In genomic region chr16:334861-335632, GRCh38 we compare ENCODE assay signal across 9 cellular contexts. TPM values are rescaled to one million over a fixed set of nuclear protein-coding genes. Genes with fewer than 3 reads are reported as not detected.
A peak's percentile ranks its signal among the peaks of the same experiment; 100 is the strongest.
DNase-seq lines count a peak whose midpoint lies in the region; ATAC-seq, FAIRE-seq and TF ChIP-seq lines count a peak whose summit lies in the region.
"Not testable (repeated sequence)": the region's sequence is repeated elsewhere in the genome, so short reads cannot be mapped to it uniquely, and the experiment has no call there.
"Had no signal": no experiment of that assay in that cellular context is flagged by ENCODE, and none has a peak within 500 bp of the region (broad histone marks: within the 10 kb centered on the region; RNA-seq: fewer than 3 reads in every experiment).

No MANE protein-coding gene starts in this region.

- H3K4me1 Mint-ChIP-seq in CD4-positive, alpha-beta memory T cell: peaks cover 44 to 74% (median 56%) of the 10 kb centered on the region in 4 donors

- peaks cover 98% of the 10 kb centered on the region for H3K79me2 ChIP-seq in K562 (ENCODE audit: control insufficient read depth, insufficient read depth, low read length)

- peak overlapping the region; percentile 50 for H2AK9ac ChIP-seq in IMR-90 (replicated peaks; ENCODE audit: low read depth, low read length, poor library complexity)

- not testable (repeated sequence) for H2BK5ac ChIP-seq in IMR-90 (ENCODE audit: low read depth, low read length, poor library complexity, severe bottlenecking); neuronal stem cell (ENCODE audit: low read length)

- H3K9me3 ChIP-seq in CD4-positive, alpha-beta memory T cell (ENCODE audit: control insufficient read depth in 1 of 2, low read length in 2 of 2); IMR-90 (ENCODE audit: control insufficient read depth, insufficient read depth, low read length); K562 (replicated peaks; ENCODE audit: control insufficient read depth, insufficient read depth, low read depth, low read length); neuronal stem cell (replicated peaks in 1 of 2; ENCODE audit: control insufficient read depth in 2 of 2, insufficient read depth in 1 of 2, low read depth in 1 of 2, low read length in 2 of 2): not testable (repeated sequence)

- intact Hi-C loops in CD4-positive, alpha-beta memory T cell (cut with micrococcal nuclease); K562 (cut with micrococcal nuclease); Right ventricle myocardium inferior (cut with DNase I): not testable (repeated sequence)
- intact Hi-C loops in IMR-90 (cut with micrococcal nuclease): loop anchor here (5.0 kb wide), 1 partner anchor 93 kb away; no protein-coding TSS in a partner anchor

- not testable (repeated sequence) for H3K27me3 ChIP-seq in CD4-positive, alpha-beta memory T cell (ENCODE audit: insufficient read depth, low read length); IMR-90 (ENCODE audit: control insufficient read depth, insufficient read depth, low read length); K562 (ENCODE audit: control insufficient read depth in 2 of 2, insufficient read depth in 2 of 2, low read length in 2 of 2); neuronal stem cell (ENCODE audit: control insufficient read depth in 3 of 3, insufficient read depth in 3 of 3, low read depth in 1 of 3, low read length in 3 of 3)

- H3K79me1 ChIP-seq in IMR-90 (ENCODE audit: low read depth in 1 of 2, low read length in 2 of 2): peaks cover 31 to 80% of the 10 kb centered on the region in 2 experiments
- peaks cover 11% of the 10 kb centered on the region for H3K79me1 ChIP-seq in neuronal stem cell (ENCODE audit: low read depth, low read length)

- CTCF ChIA-PET in CD4-positive, alpha-beta memory T cell (lab: Charles Lee; ENCODE audit: partially characterized antibody); IMR-90 (lab: Yijun Ruan, JAX); K562 (lab: Yijun Ruan, JAX; ENCODE audit: low intra/inter-chr PET ratio): not testable (repeated sequence)

- FAIRE-seq in K562 (lab: Jason Lieb, UNC) (peak; percentile 59), urothelium cell line (lab: Jason Lieb, UNC) (peak; percentile 74)

- H3K4me3 Mint-ChIP-seq in CD4-positive, alpha-beta memory T cell: peak overlapping the region in 3 of 8 donors; percentile 6 to 29 (median 24)

- H2BK12ac ChIP-seq in neuronal stem cell (ENCODE audit: low read length): peak overlapping the region; percentile 51

- H3K56ac ChIP-seq in IMR-90 (ENCODE audit: extremely low read depth, insufficient read depth, low read length): not testable (repeated sequence)

- H3K9me1 ChIP-seq in IMR-90 (ENCODE audit: insufficient read depth, low read length): peaks cover 24% of the 10 kb centered on the region
- H3K9me1 ChIP-seq in K562 (ENCODE audit: control insufficient read depth, insufficient read depth, low read length): not testable (repeated sequence)

- 93% methylated on average over 7 of the region's 11 CpGs; no CpG with 5 or more reads in 1 of the 2 experiments for WGBS in IMR-90 (ENCODE audit: extremely low coverage in 2 of 2, insufficient read length in 1 of 2), 2 experiments
- WGBS in K562 (ENCODE audit: insufficient coverage, low coverage, missing lambda C conversion rate): 61% methylated on average over 10 of the region's 11 CpGs
- WGBS in neuronal stem cell (ENCODE audit: extremely low coverage in 2 of 2, insufficient read length in 2 of 2, insufficient replicate concordance in 1 of 2), 2 donors: no CpG with 5 or more reads among the region's 11 CpGs

- H4K91ac ChIP-seq in IMR-90 (ENCODE audit: insufficient read depth, low read depth, low read length); neuronal stem cell (ENCODE audit: low read depth, low read length, poor library complexity): not testable (repeated sequence)

- H3K14ac ChIP-seq in IMR-90 (replicated peaks; ENCODE audit: low read depth, low read length); neuronal stem cell (ENCODE audit: low read length): not testable (repeated sequence)

- H3K9me3 Mint-ChIP-seq in CD4-positive, alpha-beta memory T cell: not testable (repeated sequence)

- in situ Hi-C loops in IMR-90 (cut with MboI; ENCODE audit: low sequenced_read_pairs); K562 (cut with MboI): not testable (repeated sequence)

- H2BK120ac ChIP-seq in IMR-90 (ENCODE audit: low read depth, low read length); neuronal stem cell (ENCODE audit: low read depth, low read length): not testable (repeated sequence)

- H2AK5ac ChIP-seq in IMR-90 (ENCODE audit: low read depth, low read length): peak overlapping the region; percentile 72; the same call in 1 of the 2 replicates
- not testable (repeated sequence) for H2AK5ac ChIP-seq in neuronal stem cell (ENCODE audit: low read depth, low read length)

- TF ChIP-seq POLR2A in IMR-90 (IDR thresholded peaks at IDR 0.05; ENCODE audit: low read depth, low read length); K562 (conservative IDR thresholded peaks at IDR 0.05): not testable (repeated sequence)

- peak overlapping the region in 1 of 2 experiments; percentile 28; a peak in 1 of 4 replicates for H4K8ac ChIP-seq in IMR-90 (ENCODE audit: low read depth in 2 of 2, low read length in 2 of 2)
- not testable (repeated sequence) for H4K8ac ChIP-seq in neuronal stem cell (ENCODE audit: low read depth, low read length)

- H3K36me3 Mint-ChIP-seq in CD4-positive, alpha-beta memory T cell: peaks cover 6 to 13% of the 10 kb centered on the region in 2 donors

- POLR2A ChIA-PET in CD4-positive, alpha-beta memory T cell (lab: Charles Lee; ENCODE audit: partially characterized antibody); IMR-90 (lab: Charles Lee; ENCODE audit: unreplicated experiment); K562 (lab: Yijun Ruan, JAX): not testable (repeated sequence)

- H3K4me2 ChIP-seq in IMR-90 (ENCODE audit: low read depth, low read length); neuronal stem cell (ENCODE audit: insufficient read depth, low read length, poor library complexity, severe bottlenecking): not testable (repeated sequence)
- H3K4me2 ChIP-seq in K562 (ENCODE audit: insufficient read depth, low read length): peak overlapping the region; percentile 33; the same call in 1 of the 2 replicates

- not testable (repeated sequence) for H4K5ac ChIP-seq in IMR-90 (ENCODE audit: low read depth, low read length)

- 0 out of 2 replicates have a peak overlapping the region, but pooled peaks have one; percentile 16 for H3K23ac ChIP-seq in IMR-90 (ENCODE audit: low read depth, low read length)
- not testable (repeated sequence) for H3K23ac ChIP-seq in neuronal stem cell (ENCODE audit: low read depth, low read length, poor library complexity)

- peak overlapping the region in 4 of 7 donors; percentile 42 to 70 (median 62) for H3K27ac Mint-ChIP-seq in CD4-positive, alpha-beta memory T cell

- H3K4ac ChIP-seq in IMR-90 (ENCODE audit: low read depth, low read length); neuronal stem cell (ENCODE audit: low read length): not testable (repeated sequence)

- not testable (repeated sequence) for H2AFZ ChIP-seq in IMR-90 (replicated peaks; ENCODE audit: low read length, poor library complexity); K562 (ENCODE audit: low read depth, low read length); neuronal stem cell (ENCODE audit: low read length)

- H2BK20ac ChIP-seq in IMR-90 (ENCODE audit: low read depth, low read length): not testable (repeated sequence)

- not testable (repeated sequence) for H3K27me3 Mint-ChIP-seq in CD4-positive, alpha-beta memory T cell

- TF ChIP-seq EP300 in K562 (IDR thresholded peaks at IDR 0.05; ENCODE audit: low read length): not testable (repeated sequence)

- H3K27ac ChIP-seq in CD4-positive, alpha-beta memory T cell (ENCODE audit: low read depth, low read length); IMR-90 (ENCODE audit: insufficient read depth, low read length): not testable (repeated sequence)
- H3K27ac ChIP-seq in K562 (ENCODE audit: extremely low read depth, low read depth, low read length): peak overlapping the region; percentile 13; the same call in 1 of the 3 replicates
- peak overlapping the region; percentile 18 for H3K27ac ChIP-seq in neuronal stem cell (replicated peaks; ENCODE audit: low read length)

- TF ChIP-seq CTCF in IMR-90 (conservative IDR thresholded peaks at IDR 0.05; ENCODE audit: low read depth, low read length); K562 (IDR thresholded peaks at IDR 0.05 in 2 of 3, conservative IDR thresholded peaks at IDR 0.05 in 1 of 3; ENCODE audit: insufficient read depth in 2 of 3, low read depth in 1 of 3, low read length in 3 of 3): not testable (repeated sequence)

- H3K4me1 ChIP-seq in CD4-positive, alpha-beta memory T cell (ENCODE audit: insufficient read depth, low read length): peaks cover 58% of the 10 kb centered on the region
- peaks cover 13% of the 10 kb centered on the region for H3K4me1 ChIP-seq in IMR-90 (ENCODE audit: control insufficient read depth, insufficient read depth, low read length)
- peaks cover 42% of the 10 kb centered on the region in 2 experiments for H3K4me1 ChIP-seq in K562 (replicated peaks in 1 of 2; ENCODE audit: control insufficient read depth in 2 of 2, insufficient read depth in 2 of 2, low read length in 2 of 2)
- peaks cover 10 to 11% of the 10 kb centered on the region in 2 donors for H3K4me1 ChIP-seq in neuronal stem cell (ENCODE audit: control insufficient read depth in 2 of 2, insufficient read depth in 1 of 2, low read depth in 1 of 2, low read length in 2 of 2)

- H2BK15ac ChIP-seq in IMR-90 (ENCODE audit: low read depth, low read length); neuronal stem cell (ENCODE audit: low read length): not testable (repeated sequence)

- not testable (repeated sequence) for BruUV-seq in IMR-90 (replicated peaks; lab: Mats Ljungman, UMichigan); K562 (replicated peaks; lab: Mats Ljungman, UMichigan)

- H3K18ac ChIP-seq in IMR-90 (ENCODE audit: low read depth, low read length): not testable (repeated sequence)
- H3K18ac ChIP-seq in neuronal stem cell (ENCODE audit: low read length): peak overlapping the region; percentile 27

- not testable (repeated sequence) for H3K4me3 ChIP-seq in CD4-positive, alpha-beta memory T cell (ENCODE audit: low read length in 2 of 2); IMR-90 (ENCODE audit: insufficient read depth, low read depth, low read length); K562
- H3K4me3 ChIP-seq in neuronal stem cell (ENCODE audit: low read length in 2 of 2): peak overlapping the region in 1 of 2 donors; percentile 68

- dilution Hi-C loops in IMR-90 (cut with HindIII; ENCODE audit: low sequenced_read_pairs, unreplicated experiment): not testable (repeated sequence)

- H3K36me3 ChIP-seq in CD4-positive, alpha-beta memory T cell (ENCODE audit: insufficient read depth, low read length); IMR-90 (ENCODE audit: control insufficient read depth, insufficient read depth, low read length); neuronal stem cell (replicated peaks in 1 of 2; ENCODE audit: control insufficient read depth in 2 of 2, insufficient read depth in 2 of 2, low read length in 2 of 2): not testable (repeated sequence)
- H3K36me3 ChIP-seq in K562 (ENCODE audit: control insufficient read depth, insufficient read depth, low read length): peaks cover 12% of the 10 kb centered on the region; the same call in 2 of the 3 replicates

- TF ChIP-seq RAD21 in IMR-90 (IDR thresholded peaks at IDR 0.05; ENCODE audit: low read length); K562 (CRISPR knock-in tag; conservative IDR thresholded peaks at IDR 0.05 in 1 of 2, IDR thresholded peaks at IDR 0.05 in 1 of 2): not testable (repeated sequence)

- not testable (repeated sequence) for DNase-seq in CD4-positive, alpha-beta memory T cell; IMR-90; K562 (ENCODE audit: extremely low read depth in 1 of 4, low spot score in 3 of 4); neuronal stem cell (ENCODE audit: low spot score); urothelium cell line (ENCODE audit: low spot score)
- peak; percentile 30 for DNase-seq in Right ventricle myocardium inferior (ENCODE audit: missing footprints)

- ATAC-seq in IMR-90 (ENCODE audit: low read depth); Right ventricle myocardium inferior: not testable (repeated sequence)
- peak; percentile 16; the same call in 2 of the 3 replicates for ATAC-seq in K562

- peaks cover 76% of the 10 kb centered on the region for H4K20me1 ChIP-seq in IMR-90 (ENCODE audit: insufficient read depth, low read length)
- H4K20me1 ChIP-seq in K562 (replicated peaks; ENCODE audit: control insufficient read depth, insufficient read depth, low read length): peaks cover 35% of the 10 kb centered on the region

- H3K9ac ChIP-seq in IMR-90 (ENCODE audit: low read depth, low read length); K562 (ENCODE audit: insufficient read depth in 1 of 2, low read depth in 2 of 2, low read length in 2 of 2): not testable (repeated sequence)
- peak overlapping the region; percentile 1 for H3K9ac ChIP-seq in neuronal stem cell (ENCODE audit: low read depth, low read length, poor library complexity)

RNA-seq across cellular contexts. Expression of gene AXIN1, which starts 17.5 kb away (rescaled TPM):
- total RNA-seq in CD4-positive, alpha-beta memory T cell: 10 to 100 TPM; 40.3 to 43.0 TPM
- polyA plus RNA-seq in CD4-positive, alpha-beta memory T cell: 1 to 10 TPM in 1 of 2 donors, under 1 TPM in 1; 0.67 to 6.0 TPM
- total RNA-seq in IMR-90 (2012; rRNA removed) (10.9 and 11.9 TPM in 2 replicates), K562 (2014; rRNA removed) (53.9 and 65.3 TPM in 2 replicates), K562 (2014; rRNA removed; fragmentation: Illumina TruSeq; extraction: Trizol) (13.1 and 16.0 TPM in 2 replicates), K562 (2015; rRNA removed; fragmentation: Illumina TruSeq; extraction: Trizol) (28.1 and 28.6 TPM in 2 replicates), K562 (2021) (49.9 and 58.0 TPM in 2 replicates), Right ventricle myocardium inferior (12.8 TPM)
- polyA plus RNA-seq in IMR-90 (2012; rRNA removed) (14.2 and 15.1 TPM in 2 replicates), K562 (2011; rRNA removed) (7.4 and 13.0 TPM in 2 replicates), K562 (2014; fragmentation: Illumina TruSeq; extraction: Trizol) (25.9 and 36.3 TPM in 2 replicates), K562 (2014; fragmentation: Nextera tagmentation; extraction: Ambion mirVana) (under 1 TPM; 0.42 to 0.77 TPM), K562 (2014; rRNA removed) (36.8 and 40.5 TPM in 2 replicates)
- polyA plus RNA-seq in IMR-90 (2012; cell fraction: cytosol; rRNA removed): 18.6 and 22.1 TPM in 2 replicates
- 19.0 and 28.1 TPM in 2 replicates for polyA plus RNA-seq in IMR-90 (2012; cell fraction: nucleus; rRNA removed; ENCODE audit: low replicate concordance)
- 41.5 and 88.6 TPM in 2 replicates for total RNA-seq in K562 (2011; cell fraction: chromatin; rRNA removed; ENCODE audit: low replicate concordance)
- 39.7 and 42.5 TPM in 2 replicates for total RNA-seq in K562 (2011; cell fraction: nucleolus; rRNA removed)
- total RNA-seq in K562 (2011; cell fraction: nucleoplasm; rRNA removed): 23.8 and 31.0 TPM in 2 replicates
- polyA plus RNA-seq in K562 (2011; cell fraction: cytosol; rRNA removed): 13.6 and 26.9 TPM in 2 replicates
- polyA plus RNA-seq in K562 (2011; cell fraction: nucleus; rRNA removed): 20.6 and 36.7 TPM in 2 replicates
- 26.0 and 33.9 TPM in 2 replicates for polyA plus RNA-seq in K562 (2012)
- 9.0 and 13.1 TPM in 2 replicates for polyA minus RNA-seq in K562 (2011; rRNA and poly(A)+ RNA removed)
- polyA minus RNA-seq in K562 (2011; cell fraction: cytosol; rRNA and poly(A)+ RNA removed): 16.1 and 34.2 TPM in 2 replicates
- polyA minus RNA-seq in K562 (2011; cell fraction: nucleus; rRNA and poly(A)+ RNA removed): 14.3 and 14.4 TPM in 2 replicates
- polyA plus RNA-seq in neuronal stem cell (2013, experiment 1 of 2): 19.3 TPM
- polyA plus RNA-seq in neuronal stem cell (2013, experiment 2 of 2): 18.9 TPM

RNA-seq across cellular contexts. Expression of gene MRPL28, which starts 35.3 kb away (rescaled TPM):
- total RNA-seq in CD4-positive, alpha-beta memory T cell: 10 to 100 TPM; 27.9 to 29.2 TPM
- polyA plus RNA-seq in CD4-positive, alpha-beta memory T cell: 10 to 100 TPM; 58.6 to 59.2 TPM
- total RNA-seq in IMR-90 (2012; rRNA removed) (104 and 106 TPM in 2 replicates), K562 (2014; rRNA removed) (323 and 344 TPM in 2 replicates), K562 (2014; rRNA removed; fragmentation: Illumina TruSeq; extraction: Trizol) (54.8 and 63.1 TPM in 2 replicates), K562 (2015; rRNA removed; fragmentation: Illumina TruSeq; extraction: Trizol) (157 and 167 TPM in 2 replicates), K562 (2021) (175 and 183 TPM in 2 replicates), Right ventricle myocardium inferior (83.1 TPM)
- polyA plus RNA-seq in IMR-90 (2012; rRNA removed) (181 and 255 TPM in 2 replicates), K562 (2011; rRNA removed) (152 and 181 TPM in 2 replicates), K562 (2014; fragmentation: Illumina TruSeq; extraction: Trizol) (219 and 232 TPM in 2 replicates), K562 (2014; fragmentation: Nextera tagmentation; extraction: Ambion mirVana) (10 to 100 TPM in 1 of 2 experiments, 1 to 10 TPM in 1; 2.5 to 22.9 TPM), K562 (2014; rRNA removed) (306 and 314 TPM in 2 replicates)
- polyA plus RNA-seq in IMR-90 (2012; cell fraction: cytosol; rRNA removed): 224 and 350 TPM in 2 replicates
- 81.5 and 129 TPM in 2 replicates for polyA plus RNA-seq in IMR-90 (2012; cell fraction: nucleus; rRNA removed; ENCODE audit: low replicate concordance)
- total RNA-seq in K562 (2011; cell fraction: chromatin; rRNA removed; ENCODE audit: low replicate concordance): 23.4 and 64.3 TPM in 2 replicates
- total RNA-seq in K562 (2011; cell fraction: nucleolus; rRNA removed): 75.9 and 80.4 TPM in 2 replicates
- total RNA-seq in K562 (2011; cell fraction: nucleoplasm; rRNA removed): 40.5 and 50.3 TPM in 2 replicates
- polyA plus RNA-seq in K562 (2011; cell fraction: cytosol; rRNA removed): 215 and 452 TPM in 2 replicates
- 114 and 165 TPM in 2 replicates for polyA plus RNA-seq in K562 (2011; cell fraction: nucleus; rRNA removed)
- polyA plus RNA-seq in K562 (2012): 108 and 172 TPM in 2 replicates
- polyA minus RNA-seq in K562 (2011; rRNA and poly(A)+ RNA removed): 49.7 and 74.3 TPM in 2 replicates
- 48.1 and 65.9 TPM in 2 replicates for polyA minus RNA-seq in K562 (2011; cell fraction: cytosol; rRNA and poly(A)+ RNA removed)
- 23.4 and 31.5 TPM in 2 replicates for polyA minus RNA-seq in K562 (2011; cell fraction: nucleus; rRNA and poly(A)+ RNA removed)
- 68.8 TPM for polyA plus RNA-seq in neuronal stem cell (2013, experiment 1 of 2)
- polyA plus RNA-seq in neuronal stem cell (2013, experiment 2 of 2): 73.1 TPM

RNA-seq across cellular contexts. Expression of gene PGAP6, which starts 46.7 kb away (rescaled TPM):
- total RNA-seq in CD4-positive, alpha-beta memory T cell: 10 to 100 TPM; 72.2 to 73.5 TPM
- polyA plus RNA-seq in CD4-positive, alpha-beta memory T cell: 10 to 100 TPM; 22.7 to 40.5 TPM
- total RNA-seq in IMR-90 (2012; rRNA removed) (49.1 and 56.1 TPM in 2 replicates), K562 (2014; rRNA removed) (43.4 and 66.6 TPM in 2 replicates), K562 (2014; rRNA removed; fragmentation: Illumina TruSeq; extraction: Trizol) (3.8 and 8.9 TPM in 2 replicates), K562 (2015; rRNA removed; fragmentation: Illumina TruSeq; extraction: Trizol) (35.9 and 39.3 TPM in 2 replicates), K562 (2021) (49.8 and 50.2 TPM in 2 replicates), Right ventricle myocardium inferior (32.1 TPM)
- polyA plus RNA-seq in IMR-90 (2012; rRNA removed) (124 and 125 TPM in 2 replicates), K562 (2011; rRNA removed) (41.7 and 73.2 TPM in 2 replicates), K562 (2014; fragmentation: Illumina TruSeq; extraction: Trizol) (20.0 and 53.1 TPM in 2 replicates), K562 (2014; fragmentation: Nextera tagmentation; extraction: Ambion mirVana) (1 to 10 TPM in 1 of 2 experiments, under 1 TPM in 1; 0.45 to 1.3 TPM), K562 (2014; rRNA removed) (46.2 and 50.1 TPM in 2 replicates)
- 60.8 and 173 TPM in 2 replicates for polyA plus RNA-seq in IMR-90 (2012; cell fraction: cytosol; rRNA removed)
- 138 and 443 TPM in 2 replicates for polyA plus RNA-seq in IMR-90 (2012; cell fraction: nucleus; rRNA removed; ENCODE audit: low replicate concordance)
- total RNA-seq in K562 (2011; cell fraction: chromatin; rRNA removed; ENCODE audit: low replicate concordance): 56.2 and 231 TPM in 2 replicates
- total RNA-seq in K562 (2011; cell fraction: nucleolus; rRNA removed): 229 and 238 TPM in 2 replicates
- 112 and 118 TPM in 2 replicates for total RNA-seq in K562 (2011; cell fraction: nucleoplasm; rRNA removed)
- 113 and 177 TPM in 2 replicates for polyA plus RNA-seq in K562 (2011; cell fraction: cytosol; rRNA removed)
- polyA plus RNA-seq in K562 (2011; cell fraction: nucleus; rRNA removed): 157 and 271 TPM in 2 replicates
- 62.5 and 85.8 TPM in 2 replicates for polyA plus RNA-seq in K562 (2012)
- 25.0 and 47.0 TPM in 2 replicates for polyA minus RNA-seq in K562 (2011; rRNA and poly(A)+ RNA removed)
- polyA minus RNA-seq in K562 (2011; cell fraction: cytosol; rRNA and poly(A)+ RNA removed): 43.0 and 54.1 TPM in 2 replicates
- polyA minus RNA-seq in K562 (2011; cell fraction: nucleus; rRNA and poly(A)+ RNA removed): 40.1 and 42.9 TPM in 2 replicates
- 30.5 TPM for polyA plus RNA-seq in neuronal stem cell (2013, experiment 1 of 2)
- 28.5 TPM for polyA plus RNA-seq in neuronal stem cell (2013, experiment 2 of 2)

RNA-seq across cellular contexts. Expression of gene PDIA2, which starts 52.1 kb away (rescaled TPM):
- not detected for total RNA-seq in CD4-positive, alpha-beta memory T cell
- polyA plus RNA-seq in CD4-positive, alpha-beta memory T cell: not detected
- total RNA-seq in IMR-90 (2012; rRNA removed) (0.28 TPM in 1 of 2 replicates, not detected in the other), K562 (2014; rRNA removed) (0.20 and 0.23 TPM in 2 replicates), K562 (2014; rRNA removed; fragmentation: Illumina TruSeq; extraction: Trizol) (not detected in 2 replicates), K562 (2015; rRNA removed; fragmentation: Illumina TruSeq; extraction: Trizol) (not detected in 2 replicates), K562 (2021) (0.58 and 0.67 TPM in 2 replicates), Right ventricle myocardium inferior (1.6 TPM)
- polyA plus RNA-seq in IMR-90 (2012; rRNA removed) (0.17 and 0.32 TPM in 2 replicates), K562 (2011; rRNA removed) (0.92 and 1.0 TPM in 2 replicates), K562 (2014; fragmentation: Illumina TruSeq; extraction: Trizol) (0.13 and 0.19 TPM in 2 replicates), K562 (2014; fragmentation: Nextera tagmentation; extraction: Ambion mirVana) (not detected), K562 (2014; rRNA removed) (0.18 and 0.23 TPM in 2 replicates)
- polyA plus RNA-seq in IMR-90 (2012; cell fraction: cytosol; rRNA removed): 0.14 and 0.27 TPM in 2 replicates
- polyA plus RNA-seq in IMR-90 (2012; cell fraction: nucleus; rRNA removed; ENCODE audit: low replicate concordance): 1.1 and 2.2 TPM in 2 replicates
- 5.5 and 10.4 TPM in 2 replicates for total RNA-seq in K562 (2011; cell fraction: chromatin; rRNA removed; ENCODE audit: low replicate concordance)
- total RNA-seq in K562 (2011; cell fraction: nucleolus; rRNA removed): 5.5 and 6.5 TPM in 2 replicates
- total RNA-seq in K562 (2011; cell fraction: nucleoplasm; rRNA removed): 4.2 and 4.3 TPM in 2 replicates
- 0.19 and 0.66 TPM in 2 replicates for polyA plus RNA-seq in K562 (2011; cell fraction: cytosol; rRNA removed)
- polyA plus RNA-seq in K562 (2011; cell fraction: nucleus; rRNA removed): 9.1 and 13.2 TPM in 2 replicates
- polyA plus RNA-seq in K562 (2012): 0.17 and 0.33 TPM in 2 replicates
- 0.15 TPM in 1 of 2 replicates, not detected in the other for polyA minus RNA-seq in K562 (2011; rRNA and poly(A)+ RNA removed)
- not detected in 2 replicates for polyA minus RNA-seq in K562 (2011; cell fraction: cytosol; rRNA and poly(A)+ RNA removed)
- 0.81 and 1.2 TPM in 2 replicates for polyA minus RNA-seq in K562 (2011; cell fraction: nucleus; rRNA and poly(A)+ RNA removed)
- 0.43 TPM for polyA plus RNA-seq in neuronal stem cell (2013, experiment 1 of 2)
- polyA plus RNA-seq in neuronal stem cell (2013, experiment 2 of 2): 0.42 TPM
- total RNA-seq: CD8-positive, alpha-beta memory T cell; H4; OCI-LY7 had no signal
- polyA plus RNA-seq: CD8-positive, alpha-beta memory T cell had no signal

RNA-seq across cellular contexts. Expression of gene ARHGDIG, which starts 54.7 kb away (rescaled TPM):
- total RNA-seq in CD4-positive, alpha-beta memory T cell: under 1 TPM in 1 of 2 experiments, not detected in 1; 0.96 TPM
- polyA plus RNA-seq in CD4-positive, alpha-beta memory T cell: not detected
- total RNA-seq in IMR-90 (2012; rRNA removed) (0.36 TPM in 1 of 2 replicates, not detected in the other), K562 (2014; rRNA removed) (0.64 and 2.2 TPM in 2 replicates), K562 (2014; rRNA removed; fragmentation: Illumina TruSeq; extraction: Trizol) (0.36 and 0.41 TPM in 2 replicates), K562 (2015; rRNA removed; fragmentation: Illumina TruSeq; extraction: Trizol) (0.19 and 0.40 TPM in 2 replicates), K562 (2021) (0.69 and 1.6 TPM in 2 replicates), Right ventricle myocardium inferior (9.3 TPM)
- polyA plus RNA-seq in IMR-90 (2012; rRNA removed) (0.16 and 0.24 TPM in 2 replicates), K562 (2011; rRNA removed) (2.0 and 2.5 TPM in 2 replicates), K562 (2014; fragmentation: Illumina TruSeq; extraction: Trizol) (0.37 and 0.84 TPM in 2 replicates), K562 (2014; fragmentation: Nextera tagmentation; extraction: Ambion mirVana) (not detected), K562 (2014; rRNA removed) (0.86 and 1.8 TPM in 2 replicates)
- 0.21 and 0.60 TPM in 2 replicates for polyA plus RNA-seq in IMR-90 (2012; cell fraction: cytosol; rRNA removed)
- polyA plus RNA-seq in IMR-90 (2012; cell fraction: nucleus; rRNA removed; ENCODE audit: low replicate concordance): 0.69 and 1.1 TPM in 2 replicates
- total RNA-seq in K562 (2011; cell fraction: chromatin; rRNA removed; ENCODE audit: low replicate concordance): 2.2 and 9.2 TPM in 2 replicates
- 6.4 and 8.8 TPM in 2 replicates for total RNA-seq in K562 (2011; cell fraction: nucleolus; rRNA removed)
- total RNA-seq in K562 (2011; cell fraction: nucleoplasm; rRNA removed): 4.1 and 5.6 TPM in 2 replicates
- 3.0 and 6.0 TPM in 2 replicates for polyA plus RNA-seq in K562 (2011; cell fraction: cytosol; rRNA removed)
- 9.6 and 15.6 TPM in 2 replicates for polyA plus RNA-seq in K562 (2011; cell fraction: nucleus; rRNA removed)
- polyA plus RNA-seq in K562 (2012): 0.71 and 0.74 TPM in 2 replicates
- polyA minus RNA-seq in K562 (2011; rRNA and poly(A)+ RNA removed): 0.18 and 0.46 TPM in 2 replicates
- polyA minus RNA-seq in K562 (2011; cell fraction: cytosol; rRNA and poly(A)+ RNA removed): 0.95 and 1.5 TPM in 2 replicates
- 0.78 and 1.6 TPM in 2 replicates for polyA minus RNA-seq in K562 (2011; cell fraction: nucleus; rRNA and poly(A)+ RNA removed)
- 0.85 TPM for polyA plus RNA-seq in neuronal stem cell (2013, experiment 1 of 2)
- 0.89 TPM for polyA plus RNA-seq in neuronal stem cell (2013, experiment 2 of 2)
- total RNA-seq: CD8-positive, alpha-beta memory T cell; H4; OCI-LY7 had no signal
- polyA plus RNA-seq: CD8-positive, alpha-beta memory T cell had no signal
